Comparison of ENCODE assay signal across 2 cellular contexts in the genomic region with DNA sequence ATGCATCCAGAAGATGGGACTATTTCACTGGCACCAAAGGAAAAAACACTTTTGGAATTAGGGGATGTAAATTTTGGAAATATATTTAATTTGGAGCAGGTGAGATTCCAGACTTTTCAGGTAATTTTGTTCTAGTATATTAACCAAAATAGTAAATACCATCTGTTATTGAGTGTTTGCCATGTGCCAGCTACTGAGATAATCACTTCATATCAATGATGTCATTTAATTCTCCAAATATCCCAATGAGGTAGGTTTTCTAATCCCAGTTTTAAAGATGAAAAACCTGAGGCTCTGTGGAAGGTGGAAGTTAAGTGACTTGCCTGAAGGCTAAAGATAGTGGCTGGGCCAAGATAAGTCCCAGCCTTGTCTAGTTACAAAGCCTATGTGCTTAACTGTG.
TF ChIP-seq lines count a peak whose summit lies in the region.

No MANE protein-coding gene starts in this region.

TF ChIP-seq in HepG2, 621 proteins besides CTCF, POLR2A, EP300 and RAD21 (continued from another document):
- TF ChIP-seq MEF2D (CRISPR knock-in tag; IDR thresholded peaks at IDR 0.05) = no peak
- TF ChIP-seq, protein P1, sequence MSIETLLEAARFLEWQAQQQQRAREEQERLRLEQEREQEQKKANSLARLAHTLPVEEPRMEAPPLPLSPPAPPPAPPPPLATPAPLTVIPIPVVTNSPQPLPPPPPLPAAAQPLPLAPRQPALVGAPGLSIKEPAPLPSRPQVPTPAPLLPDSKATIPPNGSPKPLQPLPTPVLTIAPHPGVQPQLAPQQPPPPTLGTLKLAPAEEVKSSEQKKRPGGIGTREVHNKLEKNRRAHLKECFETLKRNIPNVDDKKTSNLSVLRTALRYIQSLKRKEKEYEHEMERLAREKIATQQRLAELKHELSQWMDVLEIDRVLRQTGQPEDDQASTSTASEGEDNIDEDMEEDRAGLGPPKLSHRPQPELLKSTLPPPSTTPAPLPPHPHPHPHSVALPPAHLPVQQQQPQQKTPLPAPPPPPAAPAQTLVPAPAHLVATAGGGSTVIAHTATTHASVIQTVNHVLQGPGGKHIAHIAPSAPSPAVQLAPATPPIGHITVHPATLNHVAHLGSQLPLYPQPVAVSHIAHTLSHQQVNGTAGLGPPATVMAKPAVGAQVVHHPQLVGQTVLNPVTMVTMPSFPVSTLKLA (IDR thresholded peaks at IDR 0.05) = peak; percentile 62

TF ChIP-seq in GM12878, 131 proteins besides CTCF, POLR2A, EP300 and RAD21 (continued from another document):
- TF ChIP-seq ATF7 (IDR thresholded peaks at IDR 0.05; ENCODE audit: low read depth) (0 out of 2 replicates have a peak, but pooled peaks have one; percentile 12), TBL1XR1 (IDR thresholded peaks at IDR 0.05; ENCODE audit: low read depth, low read length) (no peak), SUPT20H (IDR thresholded peaks at IDR 0.05; ENCODE audit: borderline replicate concordance, control insufficient read depth, low read depth, low read length) (no peak)
